In the genomic region with DNA sequence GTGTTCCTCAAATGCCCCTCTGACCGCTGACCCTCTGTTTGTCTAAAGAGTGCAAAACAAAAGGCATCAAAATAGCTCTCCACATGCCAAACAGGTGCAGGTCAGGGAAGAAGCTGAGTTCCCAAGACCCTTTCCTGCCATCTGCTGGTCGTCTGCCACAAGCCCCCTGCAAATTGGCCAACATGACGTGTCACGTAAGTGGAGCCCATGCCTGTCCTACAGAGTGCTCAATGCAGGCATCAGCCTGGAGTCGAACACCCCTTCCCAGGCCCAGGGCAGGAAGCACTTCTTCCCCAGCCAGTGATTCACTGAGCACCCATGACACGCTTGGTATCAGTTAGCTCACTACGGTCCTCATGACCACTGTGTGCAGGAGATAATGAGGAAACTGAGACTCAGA, we compare ENCODE assay signal across 11 cellular contexts. TPM values are rescaled to one million over a fixed set of nuclear protein-coding genes. Genes with fewer than 3 reads are reported as not detected.
DNase-seq lines count a peak whose midpoint lies in the region; ATAC-seq and TF ChIP-seq lines count a peak whose summit lies in the region.
"Had no signal": no experiment of that assay in that cellular context is flagged by ENCODE, and none has a peak within 500 bp of the region (broad histone marks: within the 10 kb centered on the region; RNA-seq: fewer than 3 reads in every experiment).

No MANE protein-coding gene starts in this region.

- no peaks in the 10 kb centered on the region for H3K36me3 Mint-ChIP-seq in brain

- peak; percentile 53 for DNase-seq in activated CD8-positive, alpha-beta memory T cell treated with anti-CD3 and anti-CD28 coated beads for 24 hours
- no peak for DNase-seq in activated CD8-positive, alpha-beta memory T cell treated with anti-CD3 and anti-CD28 coated beads, Interleukin-2, amount 50 U/mL, for 48 hours
- DNase-seq in NCI-H1436 treated with DMSO at 0.1 percent for 48 hours (lab: John Stamatoyannopoulos, UW): peak; percentile 50
- no peak for DNase-seq in G401 (ENCODE audit: low spot score)
- DNase-seq: effector CD4-positive, alpha-beta T cell; T-helper 9 cell had no signal

- no peak overlapping the region for H3K9ac ChIP-seq in parathyroid adenoma

- in situ Hi-C loops in G401 (cut with HindIII; ENCODE audit: low sequenced_read_pairs): no loop called here

- no peaks in the 10 kb centered on the region for H3K9me3 Mint-ChIP-seq in brain

- no peak overlapping the region for H3K4me3 ChIP-seq in parathyroid adenoma (ENCODE audit: low read depth, low read length)
- H3K4me3 ChIP-seq: suprapubic skin had no signal

- no peaks in the 10 kb centered on the region for H3K27me3 ChIP-seq in parathyroid adenoma (ENCODE audit: control insufficient read depth, insufficient read depth, low read length)
- H3K27me3 ChIP-seq: suprapubic skin had no signal

- H3K36me3 ChIP-seq in parathyroid adenoma (ENCODE audit: control insufficient read depth, insufficient read depth, low read length): no peaks in the 10 kb centered on the region
- H3K36me3 ChIP-seq: suprapubic skin had no signal

- peak; percentile 49 to 72 for TF ChIP-seq CTCF in brain (conservative IDR thresholded peaks at IDR 0.05)
- TF ChIP-seq CTCF in parathyroid adenoma (IDR thresholded peaks at IDR 0.05): peak; percentile 16

- peaks cover 9% of the 10 kb centered on the region for H3K27me3 Mint-ChIP-seq in brain

- H3K27ac Mint-ChIP-seq in brain: no peak overlapping the region

- no peak overlapping the region for H3K4me2 ChIP-seq in parathyroid adenoma (ENCODE audit: low read length)

- no peak overlapping the region for H2AFZ ChIP-seq in parathyroid adenoma

- ATAC-seq in HG02571 (IDR thresholded peaks at IDR 0.05; ENCODE audit: unreplicated experiment) (no peak), HG03039 (IDR thresholded peaks at IDR 0.05; ENCODE audit: unreplicated experiment) (no peak)

- no peaks in the 10 kb centered on the region for H3K79me2 ChIP-seq in parathyroid adenoma

- H3K4me1 Mint-ChIP-seq in brain: no peaks in the 10 kb centered on the region

- no peak overlapping the region for H3K4me3 Mint-ChIP-seq in brain

- H3K27ac ChIP-seq in parathyroid adenoma: no peak overlapping the region
- H3K27ac ChIP-seq: suprapubic skin had no signal

- no peaks in the 10 kb centered on the region for H3K4me1 ChIP-seq in parathyroid adenoma

- no peaks in the 10 kb centered on the region for H3K9me3 ChIP-seq in parathyroid adenoma (ENCODE audit: control insufficient read depth, low read length)
- H3K9me3 ChIP-seq: suprapubic skin had no signal

RNA-seq across cellular contexts. Expression of a gene that starts 14.1 kb away (rescaled TPM):
- polyA plus RNA-seq in brain (ENCODE audit: insufficient read depth, low read depth, low replicate concordance): not detected
- total RNA-seq in G401 (2014; rRNA removed; shearing (Covaris generic)): not detected in 2 replicates
- total RNA-seq: suprapubic skin had no signal

RNA-seq across cellular contexts. Expression of a gene that starts 34.4 kb away (rescaled TPM):
- 23.9 TPM for polyA plus RNA-seq in brain (ENCODE audit: insufficient read depth, low read depth, low replicate concordance)
- 0.98 and 1.5 TPM in 2 replicates for total RNA-seq in G401 (2014; rRNA removed; shearing (Covaris generic))

RNA-seq across cellular contexts. Expression of a gene that starts 53.4 kb away (rescaled TPM):
- polyA plus RNA-seq in brain (ENCODE audit: insufficient read depth, low read depth, low replicate concordance): 33.5 TPM
- total RNA-seq in G401 (2014; rRNA removed; shearing (Covaris generic)): 0.14 and 2.7 TPM in 2 replicates

Comparison
In these comparisons a context has a peak if more than half of its experiments do, and no peak if none do; other contexts are left out.
1. DNase-seq: peak in activated CD8-positive, alpha-beta memory T cell treated with anti-CD3 and anti-CD28 coated beads for 24 hours (single experiment) and NCI-H1436 treated with DMSO at 0.1 percent for 48 hours (single experiment); none in activated CD8-positive, alpha-beta memory T cell treated with anti-CD3 and anti-CD28 coated beads, Interleukin-2, amount 50 U/mL, for 48 hours (single experiment) and G401 (single experiment).